Comparison of ENCODE assay signal across 26 cellular contexts in genomic region chr16:1740781-1741490, GRCh38.
"Had no signal": no experiment of that assay in that cellular context is flagged by ENCODE, and none has a peak within 500 bp of the region (broad histone marks: within the 10 kb centered on the region; RNA-seq: fewer than 3 reads in every experiment).

No MANE protein-coding gene starts in this region.

- H3K27me3 Mint-ChIP-seq: activated naive CD8-positive, alpha-beta T cell; activated T-cell treated with anti-CD3 and anti-CD28 coated beads, Interleukin-2, amount 50 U/mL, for 24 hours had no signal

- H3K27me3 ChIP-seq: foreskin keratinocyte, left lung, neutrophil, pancreas, right lobe of liver, testis, upper lobe of left lung had no signal

- H3K4me3 Mint-ChIP-seq: activated naive CD8-positive, alpha-beta T cell; activated T-cell treated with anti-CD3 and anti-CD28 coated beads, Interleukin-2, amount 50 U/mL, for 24 hours; natural killer cell had no signal

- H3K4me1 ChIP-seq: left lung, pancreas, psoas muscle, right lobe of liver, testis, upper lobe of left lung had no signal

- FAIRE-seq: endometrium, pancreas, small intestine, TTC549 had no signal

- H3K27ac ChIP-seq: foreskin keratinocyte, left lung, neutrophil, pancreas, psoas muscle, right lobe of liver, testis, upper lobe of left lung, WERI-Rb-1 had no signal

- H3K4me3 ChIP-seq: left lung, pancreas, psoas muscle, right lobe of liver, testis, upper lobe of left lung had no signal

- H3K9me3 Mint-ChIP-seq: activated T-cell treated with anti-CD3 and anti-CD28 coated beads, Interleukin-2, amount 50 U/mL, for 24 hours; activated T-helper 2 cell treated with anti-CD3 and anti-CD28 coated beads, Interferon-gamma antibody, Interleukin-2, Interleukin-4, amounts not matched to agents 10 μg/mL and 5 μg/mL and 100 μg/mL, durations not matched to agents 14 hours and 24 hours and 36 hours; natural killer cell had no signal

- ATAC-seq: foreskin keratinocyte, left lung, natural killer cell had no signal

- DNase-seq: activated CD4-positive, CD25-positive, alpha-beta regulatory T cell treated with anti-CD3 and anti-CD28 coated beads, Interleukin-2, amount 50 U/mL, for 72 hours; activated CD8-positive, alpha-beta memory T cell treated with anti-CD3 and anti-CD28 coated beads for 24 hours; activated CD8-positive, alpha-beta memory T cell treated with anti-CD3 and anti-CD28 coated beads, Interleukin-2, amount 50 U/mL, for 4 hours; activated naive CD4-positive, alpha-beta T cell; activated T-cell treated with anti-CD3 and anti-CD28 coated beads, Interleukin-2, amount 50 U/mL, for 24 hours; amniotic stem cell; cortex of kidney; foreskin keratinocyte; left lung; mammary epithelial cell; natural killer cell; pancreas; psoas muscle; right lobe of liver; small intestine; stimulated activated CD4-positive, alpha-beta T cell treated with anti-CD3 and anti-CD28 coated beads, Interleukin-2, amount 100 ng/mL, for 24 hours; stimulated activated naive CD4-positive, alpha-beta T cell; T-helper 1 cell; testis; WERI-Rb-1 had no signal

- H3K27ac Mint-ChIP-seq: activated naive CD8-positive, alpha-beta T cell; activated T-cell treated with anti-CD3 and anti-CD28 coated beads, Interleukin-2, amount 50 U/mL, for 24 hours; activated T-helper 2 cell treated with anti-CD3 and anti-CD28 coated beads, Interferon-gamma antibody, Interleukin-2, Interleukin-4, amounts not matched to agents 10 μg/mL and 5 μg/mL and 100 μg/mL, durations not matched to agents 14 hours and 24 hours and 36 hours; natural killer cell had no signal

- H3K36me3 Mint-ChIP-seq: activated naive CD8-positive, alpha-beta T cell had no signal

- H3K9me3 ChIP-seq: left lung, neutrophil, pancreas, psoas muscle, right lobe of liver, testis, upper lobe of left lung had no signal
